1 cellular context compared by ENCODE assay signal in genomic region chr7:1749864-1750466, GRCh38.
TF ChIP-seq lines count a peak whose summit lies in the region.

No MANE protein-coding gene starts in this region.

TF ChIP-seq in HCT116, 20 proteins besides CTCF, POLR2A, EP300 and RAD21 (continued from another document):
- TF ChIP-seq REST (IDR thresholded peaks at IDR 0.05; ENCODE audit: low read depth) (no peak), ZNF274 (IDR thresholded peaks at IDR 0.05; ENCODE audit: low read depth, low read length) (no peak), YY1 (IDR thresholded peaks at IDR 0.05; ENCODE audit: extremely low read depth, insufficient replicate concordance, low read depth, low read length) (no peak), JUND (IDR thresholded peaks at IDR 0.05) (no peak)
